Comparison of ENCODE assay signal across 8 cellular contexts in the genomic region with DNA sequence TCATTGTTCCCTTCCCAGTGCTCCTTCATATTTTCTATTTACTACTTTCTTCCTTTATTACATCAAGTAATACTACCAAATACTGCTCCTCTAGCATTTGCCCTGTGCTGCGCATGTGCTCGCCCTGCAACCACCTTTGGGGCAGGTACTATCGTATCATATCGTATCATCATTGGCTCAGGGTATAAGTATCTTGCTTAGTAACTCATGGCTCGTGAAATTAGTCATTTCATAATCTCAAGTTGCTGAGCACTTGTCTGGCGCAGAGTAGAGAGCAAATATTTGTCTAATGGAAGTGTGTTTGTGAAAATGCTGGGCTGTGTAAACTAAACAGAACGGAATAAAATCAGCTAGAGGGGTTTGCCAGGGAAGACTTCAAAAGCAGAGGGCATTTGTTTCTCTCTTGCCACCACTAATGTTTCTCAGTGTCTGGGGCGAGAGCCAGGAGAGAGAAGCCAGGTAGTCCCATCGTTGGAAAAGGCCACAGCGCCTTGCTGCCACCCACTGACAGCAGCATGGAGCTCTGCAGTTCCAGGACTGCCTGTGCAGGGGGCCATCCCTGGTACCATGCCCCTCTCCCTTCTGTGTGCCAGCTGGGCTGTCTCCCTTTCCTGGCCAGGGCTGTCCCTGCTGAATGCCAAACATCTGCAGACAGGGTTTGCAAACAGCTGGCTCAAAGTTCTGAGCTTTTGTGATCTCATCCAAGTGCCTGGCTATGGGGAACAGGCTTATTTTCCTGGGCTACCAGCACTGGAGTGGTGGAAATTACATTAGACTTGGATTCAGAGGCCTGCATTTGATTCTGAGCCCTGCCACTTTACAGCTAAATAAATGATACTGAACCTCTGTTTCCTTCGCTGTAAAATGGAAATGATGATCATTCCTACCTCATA. TPM values are rescaled to one million over a fixed set of nuclear protein-coding genes. Genes with fewer than 3 reads are reported as not detected.
A peak's percentile ranks its signal among the peaks of the same experiment; 100 is the strongest.
DNase-seq lines count a peak whose midpoint lies in the region; ATAC-seq, FAIRE-seq and TF ChIP-seq lines count a peak whose summit lies in the region.

No MANE protein-coding gene starts in this region.

- DNase-seq in D341Med (ENCODE audit: low spot score) (peak; percentile 79), NCI-H226 (peak; percentile 36), H1 (ENCODE audit: low read depth in 1 of 2, low spot score in 2 of 2) (no peak), activated T-cell treated with anti-CD3 and anti-CD28 coated beads for 4 hours (no peak), GM19240 (ENCODE audit: insufficient read length, low spot score) (no peak), T1000 (lab: John Stamatoyannopoulos, UW) (no peak)

- H3K9ac ChIP-seq in H1 (replicated peaks in 1 of 4; ENCODE audit: extremely low read depth in 1 of 4, low read depth in 3 of 4, low read length in 3 of 4): no peak overlapping the region
- H3K9ac ChIP-seq in muscle layer of colon (ENCODE audit: low read length): no peak overlapping the region

- H2BK15ac ChIP-seq in H1 (ENCODE audit: low read length): peak overlapping the region; percentile 51; the same call in 1 of the 2 replicates

- no peaks in the 10 kb centered on the region for H4K20me1 ChIP-seq in H1 (replicated peaks in 1 of 2; ENCODE audit: control insufficient read depth in 1 of 2, insufficient read depth in 2 of 2, low read length in 2 of 2)

- no peak for ATAC-seq in HG03457 (IDR thresholded peaks at IDR 0.05; ENCODE audit: unreplicated experiment)

- no peak overlapping the region for H3K4me2 ChIP-seq in H1 (ENCODE audit: insufficient read depth in 1 of 2, low read depth in 2 of 2, low read length in 2 of 2)

- no peak for TF ChIP-seq CTCF in H1 (IDR thresholded peaks at IDR 0.05; ENCODE audit: control extremely low read depth in 1 of 3, insufficient read depth in 1 of 3, low read depth in 1 of 3, low read length in 3 of 3)

- H3K23ac ChIP-seq in H1 (ENCODE audit: insufficient read length): no peak overlapping the region

- no peak for TF ChIP-seq EP300 in H1 (IDR thresholded peaks at IDR 0.05; ENCODE audit: borderline replicate concordance in 1 of 2, low read depth in 2 of 2, low read length in 2 of 2)

- POLR2A ChIA-PET in H1 (lab: Charles Lee; ENCODE audit: partially characterized antibody): interaction anchor here (1.0 to 1.2 kb wide), 2 partner anchors 10 to 39 kb away, joined by 3 read pairs; no protein-coding TSS in a partner anchor

- H3K4ac ChIP-seq in H1 (replicated peaks; ENCODE audit: insufficient read length, low read depth, low read length): no peak overlapping the region

- H2AK5ac ChIP-seq in H1 (ENCODE audit: low read depth, low read length): no peak overlapping the region

- no peak overlapping the region for H4K5ac ChIP-seq in H1 (ENCODE audit: insufficient read length, low read depth, low read length)

- H4K91ac ChIP-seq in H1 (replicated peaks; ENCODE audit: insufficient read length, low read length): no peak overlapping the region

- H3K36me3 ChIP-seq in H1 (ENCODE audit: control insufficient read depth in 2 of 4, insufficient read depth in 4 of 4, low read length in 3 of 4): no peaks in the 10 kb centered on the region
- H3K36me3 ChIP-seq in muscle layer of colon (ENCODE audit: insufficient read depth, low read length): no peaks in the 10 kb centered on the region

- H3K27me3 ChIP-seq in H1 (replicated peaks in 1 of 4; ENCODE audit: control insufficient read depth in 3 of 4, extremely low read depth in 1 of 4, insufficient read depth in 3 of 4, low read length in 3 of 4): no peaks in the 10 kb centered on the region; a peak in 2 of 7 replicates
- no peaks in the 10 kb centered on the region for H3K27me3 ChIP-seq in muscle layer of colon (ENCODE audit: control insufficient read depth in 1 of 2, insufficient read depth in 2 of 2, low read length in 2 of 2)

- H3K9me3 ChIP-seq in H1 (ENCODE audit: insufficient read depth in 2 of 2, low read depth in 1 of 2, low read length in 1 of 2) (no peaks in the 10 kb centered on the region), muscle layer of colon (ENCODE audit: low read length) (no peaks in the 10 kb centered on the region)

- H3K18ac ChIP-seq in H1 (ENCODE audit: extremely low read depth, low read length): no peak overlapping the region

- no peak overlapping the region for H4K8ac ChIP-seq in H1 (ENCODE audit: extremely low read depth, insufficient read depth, low read length)

- no peak overlapping the region for H2BK12ac ChIP-seq in H1 (ENCODE audit: low read depth, low read length)

- no peaks in the 10 kb centered on the region for H3K79me1 ChIP-seq in H1 (ENCODE audit: low read depth, low read length)

- no peak for TF ChIP-seq POLR2A in H1 (IDR thresholded peaks at IDR 0.05; ENCODE audit: control extremely low read depth in 1 of 2, low read depth in 2 of 2, low read length in 2 of 2)

- no peak overlapping the region for H3K14ac ChIP-seq in H1 (ENCODE audit: insufficient read length)

- no peak overlapping the region for H2BK20ac ChIP-seq in H1 (ENCODE audit: low read length)

- H3K56ac ChIP-seq in H1 (replicated peaks; ENCODE audit: insufficient read length, low read depth, low read length): no peak overlapping the region

- H3K4me1 ChIP-seq in H1 (replicated peaks in 1 of 4; ENCODE audit: control insufficient read depth in 3 of 4, insufficient read depth in 4 of 4, low read length in 3 of 4): peaks cover 0 to 5% (median 1%) of the 10 kb centered on the region in 4 experiments; a peak in 4 of 7 replicates
- H3K4me1 ChIP-seq in muscle layer of colon (ENCODE audit: insufficient read depth, low read length): peaks cover 39% of the 10 kb centered on the region

- 87% methylated on average over 11 of the region's 11 CpGs; no CpG with 5 or more reads in 1 of the 2 experiments for WGBS in H1 (ENCODE audit: extremely low coverage in 1 of 2, insufficient coverage in 1 of 2, insufficient read length in 1 of 2, insufficient replicate concordance in 2 of 2, low coverage in 1 of 2, low lambda C conversion rate in 2 of 2, missing lambda C conversion rate in 1 of 2), 2 experiments

- no peak overlapping the region for H2BK120ac ChIP-seq in H1 (replicated peaks; ENCODE audit: low read depth, low read length)

- CTCF ChIA-PET in H1 (lab: Charles Lee; ENCODE audit: partially characterized antibody): interaction anchor here (0.5 to 7.6 kb wide), 7 partner anchors 9 to 356 kb away, joined by 3 to 51 read pairs (median 3); no protein-coding TSS in a partner anchor

- peaks cover 2% of the 10 kb centered on the region; the same call in 1 of the 2 replicates for H3K23me2 ChIP-seq in H1 (ENCODE audit: low read depth, low read length)

- H2AFZ ChIP-seq in H1 (ENCODE audit: low read length): no peak overlapping the region

- TF ChIP-seq RAD21 in H1 (IDR thresholded peaks at IDR 0.05 in 1 of 2, conservative IDR thresholded peaks at IDR 0.05 in 1 of 2; ENCODE audit: low read depth in 2 of 2, low read length in 2 of 2): peak; percentile 3 to 25; a peak in 1 of 4 replicates

- FAIRE-seq in H1 (lab: Jason Lieb, UNC): no peak

- no peak overlapping the region for H2BK5ac ChIP-seq in H1 (ENCODE audit: low read depth, low read length)

- no peaks in the 10 kb centered on the region for H3K79me2 ChIP-seq in H1 (ENCODE audit: control insufficient read depth in 1 of 2, insufficient read depth in 2 of 2, low read length in 2 of 2)

- H3K27ac ChIP-seq in H1 (ENCODE audit: low read depth, low read length) (no peak overlapping the region), muscle layer of colon (ENCODE audit: low read depth, low read length) (peak overlapping the region; percentile 29)

- no peak overlapping the region for H3K4me3 ChIP-seq in H1 (ENCODE audit: extremely low read depth in 1 of 4, insufficient read depth in 2 of 4, low read depth in 3 of 4, low read length in 4 of 4)
- no peak overlapping the region for H3K4me3 ChIP-seq in muscle layer of colon (ENCODE audit: low read depth in 1 of 2, low read length in 2 of 2)

TF ChIP-seq in H1, 55 proteins besides CTCF, POLR2A, EP300 and RAD21 (continues in another document):
- TF ChIP-seq CHD1 (IDR thresholded peaks at IDR 0.05; ENCODE audit: low read depth, low read length) (no peak), POU5F1 (IDR thresholded peaks at IDR 0.05; ENCODE audit: low read depth, low read length) (no peak), KDM1A (IDR thresholded peaks at IDR 0.05; ENCODE audit: borderline replicate concordance, low read length) (no peak), TBP (IDR thresholded peaks at IDR 0.05; ENCODE audit: low read depth, low read length) (no peak), CBX5 (IDR thresholded peaks at IDR 0.05; ENCODE audit: low read depth, low read length) (no peak), TEAD4 (IDR thresholded peaks at IDR 0.05; ENCODE audit: low read depth, low read length) (no peak)

RNA-seq across cellular contexts. Expression of a gene that starts 19.9 kb away (rescaled TPM):
- 21.6 and 23.9 TPM in 2 replicates for total RNA-seq in H1 (2021; fragmentation: NEBNext Ultra II Directional; extraction: Animal tissue kit (Norgen Biotek cat#: 25700))
- polyA plus RNA-seq in H1 (2011; rRNA removed): 25.5 and 29.9 TPM in 2 replicates
- 25.8 TPM for polyA plus RNA-seq in H1 (2011; cell fraction: cytosol; rRNA removed)
- polyA plus RNA-seq in H1 (2011; cell fraction: nucleus; rRNA removed): 21.9 TPM
- polyA plus RNA-seq in H1 (2012, experiment 1 of 2): 17.9 to 23.3 TPM (median 21.0 TPM) in 4 replicates
- 24.4 TPM for polyA plus RNA-seq in H1 (2012, experiment 2 of 2)
- polyA plus RNA-seq in H1 (2013, experiment 1 of 2): 25.0 TPM
- polyA plus RNA-seq in H1 (2013, experiment 2 of 2): 21.4 TPM
- polyA minus RNA-seq in H1 (2011; rRNA and poly(A)+ RNA removed): 30.4 and 32.2 TPM in 2 replicates
- 14.7 TPM for polyA minus RNA-seq in H1 (2011; cell fraction: cytosol; rRNA and poly(A)+ RNA removed)
- 16.6 TPM for polyA minus RNA-seq in H1 (2011; cell fraction: nucleus; rRNA and poly(A)+ RNA removed)

RNA-seq across cellular contexts. Expression of a gene that starts 34.3 kb away (rescaled TPM):
- not detected in 2 replicates for total RNA-seq in H1 (2021; fragmentation: NEBNext Ultra II Directional; extraction: Animal tissue kit (Norgen Biotek cat#: 25700))
- 0.03 TPM in 1 of 2 replicates, not detected in the other for polyA plus RNA-seq in H1 (2011; rRNA removed)
- polyA plus RNA-seq in H1 (2011; cell fraction: cytosol; rRNA removed): not detected
- 0.10 TPM for polyA plus RNA-seq in H1 (2011; cell fraction: nucleus; rRNA removed)
- polyA plus RNA-seq in H1 (2012, experiment 1 of 2): not detected in 4 replicates
- polyA plus RNA-seq in H1 (2012, experiment 2 of 2): not detected
- not detected for polyA plus RNA-seq in H1 (2013, experiment 1 of 2)
- polyA plus RNA-seq in H1 (2013, experiment 2 of 2): not detected
- not detected in 2 replicates for polyA minus RNA-seq in H1 (2011; rRNA and poly(A)+ RNA removed)
- polyA minus RNA-seq in H1 (2011; cell fraction: cytosol; rRNA and poly(A)+ RNA removed): not detected
- polyA minus RNA-seq in H1 (2011; cell fraction: nucleus; rRNA and poly(A)+ RNA removed): not detected

RNA-seq across cellular contexts. Expression of a gene that starts 43.7 kb away (rescaled TPM):
- total RNA-seq in H1 (2021; fragmentation: NEBNext Ultra II Directional; extraction: Animal tissue kit (Norgen Biotek cat#: 25700)): 46.5 and 46.8 TPM in 2 replicates
- 36.1 and 48.0 TPM in 2 replicates for polyA plus RNA-seq in H1 (2011; rRNA removed)
- 60.0 TPM for polyA plus RNA-seq in H1 (2011; cell fraction: cytosol; rRNA removed)
- 39.5 TPM for polyA plus RNA-seq in H1 (2011; cell fraction: nucleus; rRNA removed)
- 50.0 to 63.5 TPM (median 59.6 TPM) in 4 replicates for polyA plus RNA-seq in H1 (2012, experiment 1 of 2)
- polyA plus RNA-seq in H1 (2012, experiment 2 of 2): 25.2 TPM
- 43.0 TPM for polyA plus RNA-seq in H1 (2013, experiment 1 of 2)
- polyA plus RNA-seq in H1 (2013, experiment 2 of 2): 44.6 TPM
- polyA minus RNA-seq in H1 (2011; rRNA and poly(A)+ RNA removed): 28.3 and 29.4 TPM in 2 replicates
- polyA minus RNA-seq in H1 (2011; cell fraction: cytosol; rRNA and poly(A)+ RNA removed): 13.9 TPM
- 47.7 TPM for polyA minus RNA-seq in H1 (2011; cell fraction: nucleus; rRNA and poly(A)+ RNA removed)

Comparison
In these comparisons a context has a peak if more than half of its experiments do, and no peak if none do; other contexts are left out.
1. DNase-seq: peak in D341Med (single experiment) and NCI-H226 (single experiment); none in H1 (0 of 2), activated T-cell treated with anti-CD3 and anti-CD28 coated beads for 4 hours (single experiment), GM19240 (single experiment) and T1000 (single experiment).